In the genomic region with DNA sequence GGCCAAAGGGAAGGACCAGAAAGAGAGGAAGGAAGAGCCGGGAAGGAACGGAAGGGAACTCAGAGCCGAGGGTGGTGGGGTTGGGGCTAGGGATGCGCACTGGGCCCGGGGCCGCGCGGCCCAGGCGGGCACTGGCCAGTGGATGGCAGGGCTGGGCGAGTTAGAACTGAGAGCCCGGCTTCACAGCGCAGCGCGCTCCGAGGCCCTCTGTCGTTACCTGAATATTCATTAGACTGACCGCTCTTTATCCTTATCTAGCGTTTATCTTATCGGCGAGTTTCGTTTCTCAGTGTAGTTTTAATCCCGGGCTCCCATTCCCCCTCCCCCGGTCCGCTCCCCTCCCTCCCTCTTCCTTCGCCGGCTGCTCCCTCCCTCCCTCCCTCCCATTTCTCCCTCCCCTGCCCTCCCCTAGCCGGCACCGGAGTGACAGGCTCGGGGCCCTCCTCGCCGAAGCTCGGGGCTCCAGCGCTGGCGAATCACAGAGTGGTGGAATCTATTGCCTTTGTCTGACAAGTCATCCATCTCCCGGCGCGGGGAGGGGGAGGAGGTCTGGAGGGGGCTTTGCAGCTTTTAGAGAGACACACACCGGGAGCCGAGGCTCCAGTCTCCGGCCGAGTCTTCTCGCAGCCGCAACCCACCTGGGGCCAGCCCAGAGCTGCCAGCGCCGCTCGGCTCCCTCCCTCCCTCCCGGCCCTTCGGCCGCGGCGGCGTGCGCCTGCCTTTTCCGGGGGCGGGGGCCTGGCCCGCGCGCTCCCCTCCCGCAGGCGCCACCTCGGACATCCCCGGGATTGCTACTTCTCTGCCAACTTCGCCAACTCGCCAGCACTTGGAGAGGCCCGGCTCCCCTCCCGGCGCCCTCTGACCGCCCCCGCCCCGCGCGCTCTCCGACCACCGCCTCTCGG, we compare ENCODE assay signal across 11 cellular contexts. TPM values are rescaled to one million over a fixed set of nuclear protein-coding genes. Genes with fewer than 3 reads are reported as not detected.
DNase-seq lines count a peak whose midpoint lies in the region; ATAC-seq and TF ChIP-seq lines count a peak whose summit lies in the region.
"Had no signal": no experiment of that assay in that cellular context is flagged by ENCODE, and none has a peak within 500 bp of the region (broad histone marks: within the 10 kb centered on the region; RNA-seq: fewer than 3 reads in every experiment).

A gene (plus strand): TSS at position 603 of the 902 bp plus-strand sequence. CDS start 679 bp downstream, outside the sequence.

- H3K4me2 ChIP-seq in GM23338: peak within 1 kb of the TSS; percentile 79

- intact Hi-C loops in A673 (cut with micrococcal nuclease; ENCODE audit: unreplicated experiment) (loop anchor here (5.0 kb wide), 1 partner anchor 127 kb away; no protein-coding TSS in a partner anchor), left lung (cut with DNase I) (no loop called here), thyroid gland (cut with DNase I) (no loop called here)

- H3K36me3 ChIP-seq in A673 (ENCODE audit: insufficient read depth, low read length, poor library complexity, severe bottlenecking) (no peaks in the 10 kb centered on the region), GM23338 (ENCODE audit: insufficient read depth) (no peaks in the 10 kb centered on the region), left lung (no peaks in the 10 kb centered on the region), thyroid gland (no peaks in the 10 kb centered on the region)

- H3K4me3 ChIP-seq in A673 (ENCODE audit: low read depth, low read length, poor library complexity, severe bottlenecking): peak within 1 kb of the TSS; percentile 36
- H3K4me3 ChIP-seq in GM23338: peak within 1 kb of the TSS; percentile 55
- H3K4me3 ChIP-seq in left lung: peak within 1 kb of the TSS in 1 of 2 donors; percentile 20
- peak within 1 kb of the TSS in 1 of 3 donors; percentile 9 for H3K4me3 ChIP-seq in thyroid gland (replicated peaks in 1 of 3)

- no TSS peak for BruUV-seq in A673 (replicated peaks; lab: Mats Ljungman, UMichigan)

- no peak for TF ChIP-seq CTCF in A673 (conservative IDR thresholded peaks at IDR 0.05; ENCODE audit: low read depth, low read length)
- no peak for TF ChIP-seq CTCF in GM23338 (conservative IDR thresholded peaks at IDR 0.05; ENCODE audit: low read depth in 2 of 2)
- no peak for TF ChIP-seq CTCF in left lung (IDR thresholded peaks at IDR 0.05)
- no peak for TF ChIP-seq CTCF in thyroid gland (IDR thresholded peaks at IDR 0.05)

- peaks cover 26% of the 10 kb centered on the region for H4K20me1 ChIP-seq in GM23338 (replicated peaks; ENCODE audit: insufficient read depth)

- H3K27me3 Mint-ChIP-seq in GM23338 (ENCODE audit: insufficient read depth, low read depth, poor library complexity) (peaks cover 96% of the 10 kb centered on the region), memory B cell (peaks cover 37% of the 10 kb centered on the region)
- H3K27me3 Mint-ChIP-seq in activated T-cell treated with anti-CD3 and anti-CD28 coated beads, Interleukin-2, amount 50 U/mL, for 72 hours (ENCODE audit: low read depth): peaks cover 77% of the 10 kb centered on the region

- CTCF ChIA-PET in A673 (lab: Charles Lee): interaction anchor here (0.6 to 2.0 kb wide), 5 partner anchors 85 to 408 kb away, joined by 3 to 9 read pairs (median 6); no protein-coding TSS in a partner anchor

- peak within 1 kb of the TSS; percentile 56; the same call in 1 of the 2 replicates for H2AFZ ChIP-seq in GM23338

- H3K4me3 Mint-ChIP-seq in GM23338 (peak within 1 kb of the TSS; percentile 71), memory B cell (peak within 1 kb of the TSS; percentile 43)
- peak within 1 kb of the TSS; percentile 60 to 72 for H3K4me3 Mint-ChIP-seq in activated T-cell treated with anti-CD3 and anti-CD28 coated beads, Interleukin-2, amount 50 U/mL, for 72 hours

- H3K27ac ChIP-seq in A673 (ENCODE audit: low read depth, low read length, poor library complexity, severe bottlenecking) (no peak within 1 kb of the TSS), GM23338 (ENCODE audit: low read depth) (no peak within 1 kb of the TSS), left lung (no peak within 1 kb of the TSS), thyroid gland (no peak within 1 kb of the TSS)
- H3K27ac ChIP-seq: skin epidermis had no signal

- TF ChIP-seq POLR2A in thyroid gland (IDR thresholded peaks at IDR 0.05): no peak

- H3K9me3 Mint-ChIP-seq in GM23338 (no peaks in the 10 kb centered on the region), memory B cell (no peaks in the 10 kb centered on the region)
- no peaks in the 10 kb centered on the region for H3K9me3 Mint-ChIP-seq in activated T-cell treated with anti-CD3 and anti-CD28 coated beads, Interleukin-2, amount 50 U/mL, for 72 hours

- peaks cover 26% of the 10 kb centered on the region for H3K4me1 ChIP-seq in A673 (ENCODE audit: insufficient read depth, low read length, poor library complexity, severe bottlenecking)
- peaks cover 56% of the 10 kb centered on the region for H3K4me1 ChIP-seq in GM23338 (ENCODE audit: insufficient read depth)
- H3K4me1 ChIP-seq in left lung: peaks cover 4 to 51% of the 10 kb centered on the region in 2 donors
- peaks cover 38 to 55% of the 10 kb centered on the region in 2 donors for H3K4me1 ChIP-seq in thyroid gland

- H3F3A ChIP-seq in GM23338 (replicated peaks; ENCODE audit: low read depth): peaks cover 16% of the 10 kb centered on the region

- H3K9me3 ChIP-seq in A673 (ENCODE audit: low read depth, low read length, poor library complexity, severe bottlenecking) (no peaks in the 10 kb centered on the region), left lung (no peaks in the 10 kb centered on the region), thyroid gland (no peaks in the 10 kb centered on the region)

- WGBS in thyroid gland, 2 donors: 1 to 3% methylated on average over 34 to 38 of the region's 75 CpGs

- POLR2A ChIA-PET in A673 (lab: Charles Lee; ENCODE audit: low non-redundant PET): no interaction called here

- H3K27me3 ChIP-seq in A673 (replicated peaks; ENCODE audit: insufficient read depth, low read depth, low read length, poor library complexity) (peaks cover 100% of the 10 kb centered on the region), GM23338 (ENCODE audit: insufficient read depth) (peaks cover 99% of the 10 kb centered on the region), left lung (peaks cover 97 to 100% of the 10 kb centered on the region in 2 donors), thyroid gland (peaks cover 88% of the 10 kb centered on the region)

- no peak within 1 kb of the TSS for H3K27ac Mint-ChIP-seq in GM23338
- H3K27ac Mint-ChIP-seq in activated T-cell treated with anti-CD3 and anti-CD28 coated beads, Interleukin-2, amount 50 U/mL, for 72 hours: no peak within 1 kb of the TSS
- H3K27ac Mint-ChIP-seq in memory B cell: no peak within 1 kb of the TSS

- H3K4me1 Mint-ChIP-seq in GM23338: peaks cover 58% of the 10 kb centered on the region
- peaks cover 46% of the 10 kb centered on the region for H3K4me1 Mint-ChIP-seq in activated T-cell treated with anti-CD3 and anti-CD28 coated beads, Interleukin-2, amount 50 U/mL, for 72 hours (ENCODE audit: low read depth)
- peaks cover 29% of the 10 kb centered on the region for H3K4me1 Mint-ChIP-seq in memory B cell

- no peaks in the 10 kb centered on the region; the same call in 2 of the 3 replicates for H3K36me3 Mint-ChIP-seq in GM23338 (ENCODE audit: low read depth)
- no peaks in the 10 kb centered on the region for H3K36me3 Mint-ChIP-seq in activated T-cell treated with anti-CD3 and anti-CD28 coated beads, Interleukin-2, amount 50 U/mL, for 72 hours (ENCODE audit: insufficient read depth in 2 of 2)
- no peaks in the 10 kb centered on the region for H3K36me3 Mint-ChIP-seq in memory B cell

- peak; percentile 52 for DNase-seq in A673 (ENCODE audit: low spot score)
- peak; percentile 94 for DNase-seq in GM23338 (ENCODE audit: low spot score)
- no peak for DNase-seq in activated T-cell treated with anti-CD3 and anti-CD28 coated beads, Interleukin-2, amount 50 U/mL, for 72 hours
- DNase-seq in memory B cell (ENCODE audit: low spot score in 2 of 2): no peak
- no peak for DNase-seq in left lung
- no peak for DNase-seq in thyroid gland
- DNase-seq in GDM1 (lab: John Stamatoyannopoulos, UW): no peak
- DNase-seq: NCI-H1436 treated with DMSO at 0.1 percent for 48 hours had no signal

- no peaks in the 10 kb centered on the region for H3K9me2 ChIP-seq in GM23338 (ENCODE audit: insufficient read depth)

- no peaks in the 10 kb centered on the region for H3K79me2 ChIP-seq in GM23338 (replicated peaks; ENCODE audit: insufficient read depth)

- peak; percentile 26 for ATAC-seq in GM23338
- ATAC-seq in activated T-cell treated with anti-CD3 and anti-CD28 coated beads, Interleukin-2, amount 50 U/mL, for 72 hours (replicated peaks in 1 of 2): peak in 1 of 2 donors; percentile 29
- ATAC-seq in memory B cell (ENCODE audit: low read depth): no peak
- no peak for ATAC-seq in left lung
- ATAC-seq in HG02678 (IDR thresholded peaks at IDR 0.05; ENCODE audit: unreplicated experiment): no peak

RNA-seq across cellular contexts. Expression of the gene that starts here (rescaled TPM):
- not detected in 2 replicates for total RNA-seq in A673 (2021)
- total RNA-seq in GM23338 (2014; rRNA removed; shearing (Covaris generic)): not detected in 2 replicates
- not detected in 2 replicates for polyA plus RNA-seq in GM23338 (2016; fragmentation: Nextera tagmentation; extraction: Ambion mirVana)
- under 1 TPM; 0.38 to 0.90 TPM for total RNA-seq in activated T-cell treated with anti-CD3 and anti-CD28 coated beads, Interleukin-2, amount 50 U/mL, for 72 hours
- not detected for total RNA-seq in left lung
- not detected for total RNA-seq in thyroid gland
- total RNA-seq: bronchial epithelial cell had no signal

Comparison
In these comparisons a context has a peak if more than half of its experiments do, and no peak if none do; other contexts are left out.
1. Peak in DNase-seq and H3K4me3 ChIP-seq in A673; RNA of the gene not detected or under 1 TPM.
2. Peak in DNase-seq, ATAC-seq, H3K4me3 ChIP-seq and H3K4me2 ChIP-seq in GM23338; RNA of the gene not detected or under 1 TPM.